8 cellular contexts compared by ENCODE assay signal in genomic region chr22:37801946-37802309, GRCh38. TPM values are rescaled to one million over a fixed set of nuclear protein-coding genes. Genes with fewer than 3 reads are reported as not detected.
DNase-seq lines count a peak whose midpoint lies in the region; ATAC-seq and TF ChIP-seq lines count a peak whose summit lies in the region.

No MANE protein-coding gene starts in this region.

- no peak overlapping the region for H3K27ac Mint-ChIP-seq in activated CD4-positive, alpha-beta memory T cell treated with anti-CD3 and anti-CD28 coated beads, Interleukin-2, amount 10 ng/mL, durations not matched to agents 7 days and 5 days
- H3K27ac Mint-ChIP-seq in immature natural killer cell, result no peak overlapping the region

- H3K27me3 Mint-ChIP-seq in activated CD4-positive, alpha-beta memory T cell treated with anti-CD3 and anti-CD28 coated beads, Interleukin-2, amount 10 ng/mL, durations not matched to agents 7 days and 5 days, result peaks cover 42% of the 10 kb centered on the region
- H3K27me3 Mint-ChIP-seq in immature natural killer cell (ENCODE audit: low read depth in 3 of 3), result peaks cover 17 to 39% (median 34%) of the 10 kb centered on the region in 3 donors

- no peak for TF ChIP-seq POLR2A in testis (IDR thresholded peaks at IDR 0.05)

- H3K36me3 ChIP-seq in left ventricle myocardium inferior, result no peaks in the 10 kb centered on the region
- H3K36me3 ChIP-seq in testis (ENCODE audit: low read depth, missing control alignments), result no peaks in the 10 kb centered on the region

- peak overlapping the region; percentile 64 for H3K4me3 Mint-ChIP-seq in activated CD4-positive, alpha-beta memory T cell treated with anti-CD3 and anti-CD28 coated beads, Interleukin-2, amount 10 ng/mL, durations not matched to agents 7 days and 5 days
- peak overlapping the region; percentile 33 to 75 (median 59) for H3K4me3 Mint-ChIP-seq in immature natural killer cell

- DNase-seq in left ventricle myocardium inferior (no peak), Right ventricle myocardium inferior (ENCODE audit: missing footprints) (no peak), immature natural killer cell (no peak), testis (no peak), kidney tubule cell (ENCODE audit: low spot score) (no peak), RKO (ENCODE audit: low spot score) (no peak)
- no peak for DNase-seq in activated CD4-positive, alpha-beta memory T cell treated with anti-CD3 and anti-CD28 coated beads, Interleukin-2, amount 10 ng/mL, durations not matched to agents 7 days and 5 days

- H3K4me3 ChIP-seq in left ventricle myocardium inferior (peak overlapping the region; percentile 74), testis (peak overlapping the region; percentile 56 to 62)

- H3K36me3 Mint-ChIP-seq in activated CD4-positive, alpha-beta memory T cell treated with anti-CD3 and anti-CD28 coated beads, Interleukin-2, amount 10 ng/mL, durations not matched to agents 7 days and 5 days (ENCODE audit: low read depth), result peaks cover 4% of the 10 kb centered on the region
- no peaks in the 10 kb centered on the region for H3K36me3 Mint-ChIP-seq in immature natural killer cell

- H3K27me3 ChIP-seq in left ventricle myocardium inferior (ENCODE audit: low read depth) (no peaks in the 10 kb centered on the region), testis (no peaks in the 10 kb centered on the region)

- 0 to 3% methylated on average over 12 to 13 of the region's 13 CpGs for WGBS in testis, 2 donors

- no peaks in the 10 kb centered on the region for H3K9me3 ChIP-seq in left ventricle myocardium inferior (replicated peaks)
- H3K9me3 ChIP-seq in testis, result no peaks in the 10 kb centered on the region

- POLR2A ChIA-PET in activated CD4-positive, alpha-beta memory T cell treated with anti-CD3 and anti-CD28 coated beads, Interleukin-2, amount 10 ng/mL, durations not matched to agents 7 days and 5 days (lab: Charles Lee), result interaction anchor here (1.3 kb wide), 1 partner anchor 152 kb away, joined by 3 read pairs; the partner anchor contains the start of genes C22orf23 and POLR2F

- peaks cover 32% of the 10 kb centered on the region for H3K4me1 Mint-ChIP-seq in activated CD4-positive, alpha-beta memory T cell treated with anti-CD3 and anti-CD28 coated beads, Interleukin-2, amount 10 ng/mL, durations not matched to agents 7 days and 5 days
- peaks cover 23% of the 10 kb centered on the region in 2 donors for H3K4me1 Mint-ChIP-seq in immature natural killer cell

- H3K4me1 ChIP-seq in left ventricle myocardium inferior, result peaks cover 45% of the 10 kb centered on the region
- H3K4me1 ChIP-seq in testis, result peaks cover 33% of the 10 kb centered on the region

- H3K9me3 Mint-ChIP-seq in activated CD4-positive, alpha-beta memory T cell treated with anti-CD3 and anti-CD28 coated beads, Interleukin-2, amount 10 ng/mL, durations not matched to agents 7 days and 5 days, result no peaks in the 10 kb centered on the region
- no peaks in the 10 kb centered on the region for H3K9me3 Mint-ChIP-seq in immature natural killer cell

- TF ChIP-seq CTCF in left ventricle myocardium inferior (IDR thresholded peaks at IDR 0.05; ENCODE audit: borderline replicate concordance) (no peak), testis (IDR thresholded peaks at IDR 0.05) (no peak)

- ATAC-seq in Right ventricle myocardium inferior, result no peak
- no peak for ATAC-seq in GM19035 (IDR thresholded peaks at IDR 0.05; ENCODE audit: unreplicated experiment)

- H3K27ac ChIP-seq in left ventricle myocardium inferior (replicated peaks) (no peak overlapping the region), testis (peak overlapping the region in 1 of 2 donors; percentile 55)

- CTCF ChIA-PET in activated CD4-positive, alpha-beta memory T cell treated with anti-CD3 and anti-CD28 coated beads, Interleukin-2, amount 10 ng/mL, durations not matched to agents 7 days and 5 days (lab: Charles Lee), result interaction anchor here (1.3 kb wide), 1 partner anchor 61 kb away, joined by 3 read pairs; no protein-coding TSS in a partner anchor

- intact Hi-C loops in left ventricle myocardium inferior (cut with micrococcal nuclease) (no loop called here), Right ventricle myocardium inferior (cut with DNase I) (no loop called here), testis (cut with DNase I; ENCODE audit: low total_unique reads) (no loop called here)

RNA-seq across cellular contexts. Expression of gene GCAT, which starts 5.8 kb away (rescaled TPM):
- 42.7 TPM for total RNA-seq in left ventricle myocardium inferior
- total RNA-seq in Right ventricle myocardium inferior, result 44.1 TPM
- 10 to 100 TPM; 13.2 to 14.1 TPM for total RNA-seq in activated CD4-positive, alpha-beta memory T cell treated with anti-CD3 and anti-CD28 coated beads, Interleukin-2, amount 10 ng/mL, durations not matched to agents 7 days and 5 days
- polyA plus RNA-seq in immature natural killer cell, result under 1 TPM in 2 of 3 donors, not detected in 1; 0.64 to 0.71 TPM
- total RNA-seq in testis, result 10 to 100 TPM; 36.7 to 40.6 TPM
- 21.4 TPM for polyA plus RNA-seq in testis (ENCODE audit: insufficient read depth, low read depth, low replicate concordance)

RNA-seq across cellular contexts. Expression of gene GALR3, which starts 21.3 kb away (rescaled TPM):
- total RNA-seq in left ventricle myocardium inferior, result not detected
- total RNA-seq in Right ventricle myocardium inferior, result not detected
- not detected for total RNA-seq in activated CD4-positive, alpha-beta memory T cell treated with anti-CD3 and anti-CD28 coated beads, Interleukin-2, amount 10 ng/mL, durations not matched to agents 7 days and 5 days
- not detected for polyA plus RNA-seq in immature natural killer cell
- total RNA-seq in testis, result 1 to 10 TPM in 1 of 2 donors, under 1 TPM in 1; 0.81 to 4.8 TPM
- polyA plus RNA-seq in testis (ENCODE audit: insufficient read depth, low read depth, low replicate concordance), result not detected

RNA-seq across cellular contexts. Expression of gene ANKRD54, which starts 42.2 kb away (rescaled TPM):
- 19.4 TPM for total RNA-seq in left ventricle myocardium inferior
- total RNA-seq in Right ventricle myocardium inferior, result 16.0 TPM
- 10 to 100 TPM; 22.1 TPM for total RNA-seq in activated CD4-positive, alpha-beta memory T cell treated with anti-CD3 and anti-CD28 coated beads, Interleukin-2, amount 10 ng/mL, durations not matched to agents 7 days and 5 days
- polyA plus RNA-seq in immature natural killer cell, result 10 to 100 TPM in 2 of 3 donors, 1 to 10 TPM in 1; 6.2 to 15.8 (median 12.4) TPM
- 100 to 1,000 TPM; 117 to 138 TPM for total RNA-seq in testis
- 61.5 TPM for polyA plus RNA-seq in testis (ENCODE audit: insufficient read depth, low read depth, low replicate concordance)

RNA-seq across cellular contexts. Expression of gene EIF3L, which starts 47.3 kb away (rescaled TPM):
- 379 TPM for total RNA-seq in left ventricle myocardium inferior
- total RNA-seq in Right ventricle myocardium inferior, result 385 TPM
- 100 to 1,000 TPM; 331 to 348 TPM for total RNA-seq in activated CD4-positive, alpha-beta memory T cell treated with anti-CD3 and anti-CD28 coated beads, Interleukin-2, amount 10 ng/mL, durations not matched to agents 7 days and 5 days
- 100 to 1,000 TPM; 167 to 215 (median 185) TPM for polyA plus RNA-seq in immature natural killer cell
- total RNA-seq in testis, result 100 to 1,000 TPM; 185 to 316 TPM
- 295 TPM for polyA plus RNA-seq in testis (ENCODE audit: insufficient read depth, low read depth, low replicate concordance)
